16 cellular contexts compared by ENCODE assay signal in genomic region chr7:19621740-19622139, GRCh38.
DNase-seq lines count a peak whose midpoint lies in the region; ATAC-seq, FAIRE-seq and TF ChIP-seq lines count a peak whose summit lies in the region.
"Had no signal": no experiment of that assay in that cellular context is flagged by ENCODE, and none has a peak within 500 bp of the region (broad histone marks: within the 10 kb centered on the region; RNA-seq: fewer than 3 reads in every experiment).

No MANE protein-coding gene starts in this region.

- no peaks in the 10 kb centered on the region for H3K36me3 ChIP-seq in bronchial epithelial cell (ENCODE audit: control insufficient read depth, insufficient read depth, low read length)
- H3K36me3 ChIP-seq in upper lobe of right lung: no peaks in the 10 kb centered on the region

- no peak overlapping the region for H3K27ac ChIP-seq in upper lobe of right lung
- H3K27ac ChIP-seq: A549, testis had no signal

- H3K4me1 ChIP-seq in upper lobe of right lung: no peaks in the 10 kb centered on the region
- H3K4me1 ChIP-seq: A549, Caco-2, testis had no signal

- ATAC-seq in upper lobe of right lung: no peak
- ATAC-seq: A549, WTC11 had no signal

- no peak for FAIRE-seq in bronchial epithelial cell (lab: Jason Lieb, UNC)
- FAIRE-seq: A549 had no signal

- no peaks in the 10 kb centered on the region for H3K9me3 ChIP-seq in upper lobe of right lung
- H3K9me3 ChIP-seq: A549, Caco-2, testis had no signal

- H3K27me3 ChIP-seq in bronchial epithelial cell (ENCODE audit: control insufficient read depth, insufficient read depth, low read length) (no peaks in the 10 kb centered on the region), upper lobe of right lung (no peaks in the 10 kb centered on the region)
- H3K27me3 ChIP-seq: testis had no signal

- H3K4me3 ChIP-seq in bronchial epithelial cell (ENCODE audit: low read depth, low read length) (no peak overlapping the region), skeletal muscle cell (ENCODE audit: low read depth, low read length) (no peak overlapping the region), upper lobe of right lung (no peak overlapping the region)
- H3K4me3 ChIP-seq: A549, testis had no signal

- intact Hi-C loops in upper lobe of right lung (cut with DNase I): no loop called here

- DNase-seq in NCI-H1105 treated with DMSO at 0.1 percent for 48 hours (lab: John Stamatoyannopoulos, UW) (peak; percentile 30), NCI-H1105 (lab: John Stamatoyannopoulos, UW) (no peak), NCI-H460 (ENCODE audit: extremely low read depth, low read depth) (peak; percentile 5), bronchial epithelial cell (ENCODE audit: low read depth) (peak; percentile 10), skeletal muscle cell (ENCODE audit: low read depth) (peak; percentile 31), HuH-7 (ENCODE audit: low spot score) (no peak), upper lobe of right lung (no peak), GF-D8 (lab: John Stamatoyannopoulos, UW) (no peak)
- DNase-seq: activated naive CD4-positive, alpha-beta T cell treated with anti-CD3 and anti-CD28 coated beads, Interleukin-2, amount 10 ng/mL, durations not matched to agents 7 days and 5 days; Caco-2; NCI-H1436 treated with DMSO at 0.1 percent for 48 hours; occipital lobe; stimulated activated CD4-positive, alpha-beta T cell treated with anti-CD3 and anti-CD28 coated beads, Interleukin-12 subunit alpha, Interleukin-12 subunit beta, amount 100 ng/mL, for 4 hours; testis had no signal

- TF ChIP-seq CTCF in bronchial epithelial cell (IDR thresholded peaks at IDR 0.05; ENCODE audit: insufficient read depth, low read length, severe bottlenecking) (no peak), upper lobe of right lung (IDR thresholded peaks at IDR 0.05) (no peak)

Comparison
In these comparisons a context has a peak if more than half of its experiments do, and no peak if none do; other contexts are left out.
1. DNase-seq: peak in NCI-H1105 treated with DMSO at 0.1 percent for 48 hours (single experiment), NCI-H460 (single experiment), bronchial epithelial cell (single experiment) and skeletal muscle cell (single experiment); none in NCI-H1105 (single experiment), HuH-7 (single experiment), upper lobe of right lung (single experiment) and GF-D8 (single experiment).